36 cellular contexts compared by ENCODE assay signal in the genomic region with DNA sequence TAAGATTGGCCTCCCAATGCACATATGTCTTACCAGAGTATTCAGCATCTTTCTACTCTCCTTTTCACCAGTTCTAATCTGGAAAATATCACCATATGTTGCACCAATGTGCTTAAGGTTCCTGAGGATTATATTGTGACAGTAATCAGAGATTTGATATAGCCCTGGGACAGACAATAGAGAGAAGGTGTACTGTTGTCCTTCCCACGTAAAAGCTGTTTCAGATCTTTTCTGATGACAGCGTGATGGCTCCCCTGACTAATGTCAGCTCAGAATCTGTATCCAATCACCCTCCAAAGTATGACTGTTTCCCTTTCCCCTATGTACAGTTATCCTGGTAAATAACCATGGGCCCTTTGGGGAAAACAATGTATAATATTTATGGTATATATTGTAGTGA.
"Had no signal": no experiment of that assay in that cellular context is flagged by ENCODE, and none has a peak within 500 bp of the region (broad histone marks: within the 10 kb centered on the region; RNA-seq: fewer than 3 reads in every experiment).

No MANE protein-coding gene starts in this region.

- ATAC-seq: activated CD8-positive, alpha-beta T cell treated with anti-CD3 and anti-CD28 coated beads for 36 hours; activated naive CD4-positive, alpha-beta T cell treated with anti-CD3 and anti-CD28 coated beads, Interleukin-2, amount 50 U/mL, for 72 hours; activated T-cell treated with anti-CD3 and anti-CD28 coated beads, Interleukin-2, amount 50 U/mL, for 4 hours; activated T-cell treated with anti-CD3 and anti-CD28 coated beads, Interleukin-2, amount 50 U/mL, for 72 hours; activated T-helper 17 cell treated with anti-CD3 and anti-CD28 coated beads, Interleukin-2, amount 50 U/mL, for 72 hours; body of pancreas had no signal

- DNase-seq: activated B cell treated with CpG ODN at 0.5 μM for 24 hours; activated CD4-positive, alpha-beta memory T cell treated with anti-CD3 and anti-CD28 coated beads for 36 hours; activated CD4-positive, alpha-beta T cell treated with anti-CD3 and anti-CD28 coated beads for 4 hours; activated CD4-positive, alpha-beta T cell treated with anti-CD3 and anti-CD28 coated beads, Interleukin-2, amount 10 ng/mL, durations not matched to agents 24 days and 14 days; activated CD4-positive, alpha-beta T cell treated with anti-CD3 and anti-CD28 coated beads, Interleukin-2, amount 50 U/mL, for 1 hour; activated CD4-positive, alpha-beta T cell treated with anti-CD3 and anti-CD28 coated beads, Interleukin-2, amount 50 U/mL, for 4 hours; activated CD4-positive, CD25-positive, alpha-beta regulatory T cell treated with anti-CD3 and anti-CD28 coated beads, Interleukin-2, amount 50 U/mL, for 72 hours; activated CD8-positive, alpha-beta memory T cell treated with anti-CD3 and anti-CD28 coated beads, Interleukin-2, amount 50 U/mL, for 4 hours; activated CD8-positive, alpha-beta T cell treated with anti-CD3 and anti-CD28 coated beads for 36 hours; activated effector memory CD4-positive, alpha-beta T cell treated with anti-CD3 and anti-CD28 coated beads, Interleukin-2, amount 50 U/mL, for 16 hours; activated gamma-delta T cell treated with Interleukin-2 at 50 U/mL for 16 hours; activated naive CD4-positive, alpha-beta T cell; activated naive CD4-positive, alpha-beta T cell treated with anti-CD3 and anti-CD28 coated beads for 36 hours; activated naive CD4-positive, alpha-beta T cell treated with anti-CD3 and anti-CD28 coated beads, Interleukin-2, amount 50 U/mL, for 16 hours; activated naive CD8-positive, alpha-beta T cell treated with anti-CD3 and anti-CD28 coated beads for 36 hours; activated T-cell treated with anti-CD3 and anti-CD28 coated beads for 4 hours; activated T-cell treated with anti-CD3 and anti-CD28 coated beads, Interleukin-2, amount 50 U/mL, for 1 hour; activated T-cell treated with anti-CD3 and anti-CD28 coated beads, Interleukin-2, amount 50 U/mL, for 4 hours; activated T-cell treated with anti-CD3 and anti-CD28 coated beads, Interleukin-2, amount 50 U/mL, for 72 hours; adrenal gland; amniotic stem cell; aorta; body of pancreas; caudate nucleus; cerebellar nuclear complex; T-helper 2 cell; T-helper 9 cell had no signal

- H3K9me3 Mint-ChIP-seq: activated B cell treated with CpG ODN at 0.5 μM for 24 hours; activated CD4-positive, alpha-beta memory T cell treated with anti-CD3 and anti-CD28 coated beads for 36 hours; activated CD4-positive, alpha-beta T cell treated with anti-CD3 and anti-CD28 coated beads, Interleukin-2, amount 10 ng/mL, durations not matched to agents 24 days and 14 days; activated CD8-positive, alpha-beta T cell treated with anti-CD3 and anti-CD28 coated beads for 36 hours; activated naive CD4-positive, alpha-beta T cell treated with anti-CD3 and anti-CD28 coated beads for 36 hours; activated naive CD4-positive, alpha-beta T cell treated with anti-CD3 and anti-CD28 coated beads, Interleukin-2, amount 50 U/mL, for 72 hours; activated naive CD8-positive, alpha-beta T cell treated with anti-CD3 and anti-CD28 coated beads for 36 hours; activated T-cell treated with anti-CD3 and anti-CD28 coated beads, Interleukin-2, amount 50 U/mL, for 4 hours; activated T-cell treated with anti-CD3 and anti-CD28 coated beads, Interleukin-2, amount 50 U/mL, for 72 hours; activated T-helper 1 cell treated with anti-CD3 and anti-CD28 coated beads, Interleukin-12 subunit alpha, Interleukin-12 subunit beta, Interleukin-2, Interleukin-4 antibody, amounts not matched to agents 30 ng/mL and 10 ng/mL and 1 ng/mL, durations not matched to agents 14 hours and 24 hours and 36 hours; activated T-helper 17 cell treated with anti-CD3 and anti-CD28 coated beads, Interleukin-2, amount 50 U/mL, for 72 hours; central memory CD8-positive, alpha-beta T cell; T-helper 1 cell treated with Interleukin-12 subunit alpha and Interleukin-12 subunit beta and Interleukin-4 antibody, amounts not matched to agents 30 μg/mL and 1 μg/mL, for 36 hours; T-helper 2 cell treated with Interferon-gamma antibody and Interleukin-4, amounts not matched to agents 5 μg/mL and 100 μg/mL, for 36 hours had no signal

- FAIRE-seq: astrocyte, TTC549 had no signal

- H3K27ac Mint-ChIP-seq: activated B cell treated with CpG ODN at 0.5 μM for 24 hours; activated CD4-positive, alpha-beta memory T cell treated with anti-CD3 and anti-CD28 coated beads for 36 hours; activated CD4-positive, alpha-beta T cell treated with anti-CD3 and anti-CD28 coated beads, Interleukin-2, amount 10 ng/mL, durations not matched to agents 24 days and 14 days; activated CD8-positive, alpha-beta T cell treated with anti-CD3 and anti-CD28 coated beads for 36 hours; activated naive CD4-positive, alpha-beta T cell treated with anti-CD3 and anti-CD28 coated beads for 36 hours; activated naive CD4-positive, alpha-beta T cell treated with anti-CD3 and anti-CD28 coated beads, Interleukin-2, amount 50 U/mL, for 72 hours; activated naive CD8-positive, alpha-beta T cell treated with anti-CD3 and anti-CD28 coated beads for 36 hours; activated T-cell treated with anti-CD3 and anti-CD28 coated beads, Interleukin-2, amount 50 U/mL, for 72 hours; activated T-helper 1 cell treated with anti-CD3 and anti-CD28 coated beads, Interleukin-12 subunit alpha, Interleukin-12 subunit beta, Interleukin-2, Interleukin-4 antibody, amounts not matched to agents 30 ng/mL and 10 ng/mL and 1 ng/mL, durations not matched to agents 14 hours and 24 hours and 36 hours; activated T-helper 17 cell treated with anti-CD3 and anti-CD28 coated beads, Interleukin-2, amount 50 U/mL, for 72 hours; T-helper 1 cell treated with Interleukin-12 subunit alpha and Interleukin-12 subunit beta and Interleukin-4 antibody, amounts not matched to agents 30 μg/mL and 1 μg/mL, for 36 hours; T-helper 2 cell treated with Interferon-gamma antibody and Interleukin-4, amounts not matched to agents 5 μg/mL and 100 μg/mL, for 36 hours had no signal

- H3K27ac ChIP-seq: adrenal gland, body of pancreas, cardiac muscle cell had no signal

- H3K9me3 ChIP-seq: adrenal gland, body of pancreas had no signal

- H3K4me3 Mint-ChIP-seq: activated B cell treated with CpG ODN at 0.5 μM for 24 hours; activated CD4-positive, alpha-beta memory T cell treated with anti-CD3 and anti-CD28 coated beads for 36 hours; activated CD4-positive, alpha-beta T cell treated with anti-CD3 and anti-CD28 coated beads, Interleukin-2, amount 10 ng/mL, durations not matched to agents 24 days and 14 days; activated CD8-positive, alpha-beta T cell treated with anti-CD3 and anti-CD28 coated beads for 36 hours; activated naive CD4-positive, alpha-beta T cell treated with anti-CD3 and anti-CD28 coated beads for 36 hours; activated naive CD8-positive, alpha-beta T cell treated with anti-CD3 and anti-CD28 coated beads for 36 hours; activated T-cell treated with anti-CD3 and anti-CD28 coated beads, Interleukin-2, amount 50 U/mL, for 4 hours; activated T-cell treated with anti-CD3 and anti-CD28 coated beads, Interleukin-2, amount 50 U/mL, for 72 hours; activated T-helper 1 cell treated with anti-CD3 and anti-CD28 coated beads, Interleukin-12 subunit alpha, Interleukin-12 subunit beta, Interleukin-2, Interleukin-4 antibody, amounts not matched to agents 30 ng/mL and 10 ng/mL and 1 ng/mL, durations not matched to agents 14 hours and 24 hours and 36 hours; activated T-helper 17 cell treated with anti-CD3 and anti-CD28 coated beads, Interleukin-2, amount 50 U/mL, for 72 hours; central memory CD8-positive, alpha-beta T cell; T-helper 1 cell treated with Interleukin-12 subunit alpha and Interleukin-12 subunit beta and Interleukin-4 antibody, amounts not matched to agents 30 μg/mL and 1 μg/mL, for 36 hours; T-helper 2 cell treated with Interferon-gamma antibody and Interleukin-4, amounts not matched to agents 5 μg/mL and 100 μg/mL, for 36 hours had no signal

- H3K36me3 Mint-ChIP-seq: activated CD4-positive, alpha-beta memory T cell treated with anti-CD3 and anti-CD28 coated beads for 36 hours; activated naive CD4-positive, alpha-beta T cell treated with anti-CD3 and anti-CD28 coated beads, Interleukin-2, amount 50 U/mL, for 72 hours; activated naive CD8-positive, alpha-beta T cell treated with anti-CD3 and anti-CD28 coated beads for 36 hours had no signal

- H3K4me3 ChIP-seq: adrenal gland, body of pancreas, cardiac muscle cell had no signal
